In the genomic region with DNA sequence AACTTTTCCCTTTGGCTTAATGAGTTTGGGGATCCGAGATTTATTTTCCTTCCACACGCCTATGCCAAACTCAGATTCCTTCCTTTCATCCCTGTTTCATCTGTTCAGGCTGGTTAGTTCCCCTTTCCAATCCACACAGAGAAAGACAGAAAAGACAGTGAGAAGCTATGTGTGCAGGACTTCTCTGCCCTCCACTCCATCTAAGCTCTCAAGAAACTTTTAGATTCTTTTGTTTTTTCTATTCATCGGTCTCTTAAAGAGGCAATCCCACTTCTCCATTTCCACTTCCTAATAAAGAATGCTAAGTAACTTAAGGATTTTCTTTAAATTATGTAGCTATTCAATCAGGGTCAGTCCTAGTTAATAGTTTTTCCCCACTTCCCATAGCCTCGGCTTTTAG, we compare ENCODE assay signal across 8 cellular contexts. TPM values are rescaled to one million over a fixed set of nuclear protein-coding genes. Genes with fewer than 3 reads are reported as not detected.
A peak's percentile ranks its signal among the peaks of the same experiment; 100 is the strongest.
DNase-seq lines count a peak whose midpoint lies in the region; ATAC-seq and FAIRE-seq lines count a peak whose summit lies in the region.

No MANE protein-coding gene starts in this region.

- ATAC-seq in sciatic nerve, result no peak

- DNase-seq in activated T-cell treated with anti-CD3 and anti-CD28 coated beads, Interleukin-2, amount 50 U/mL, for 24 hours, result no peak
- no peak for DNase-seq in activated T-cell treated with anti-CD3 and anti-CD28 coated beads, Interleukin-2, amount 50 U/mL, for 48 hours
- DNase-seq in left kidney (ENCODE audit: low read depth, low spot score) (peak; percentile 47), sciatic nerve (ENCODE audit: low spot score) (no peak), RCC 7860 (ENCODE audit: low spot score) (no peak), NCI-H226 (no peak)

- peak overlapping the region; percentile 89 for H3K27ac ChIP-seq in thymus (ENCODE audit: low read depth)

- H3K4me3 Mint-ChIP-seq in activated T-cell treated with anti-CD3 and anti-CD28 coated beads, Interleukin-2, amount 50 U/mL, for 24 hours, result peak overlapping the region; percentile 90
- peak overlapping the region; percentile 96 for H3K4me3 Mint-ChIP-seq in activated naive CD8-positive, alpha-beta T cell

- H3K27me3 ChIP-seq in thymus (ENCODE audit: control insufficient read depth, insufficient read depth), result no peaks in the 10 kb centered on the region

- H3K9me3 ChIP-seq in thymus (ENCODE audit: control insufficient read depth), result no peaks in the 10 kb centered on the region

- H3K36me3 Mint-ChIP-seq in activated T-cell treated with anti-CD3 and anti-CD28 coated beads, Interleukin-2, amount 50 U/mL, for 24 hours (ENCODE audit: low read depth), result peaks cover 42% of the 10 kb centered on the region
- peaks cover 4% of the 10 kb centered on the region for H3K36me3 Mint-ChIP-seq in activated naive CD8-positive, alpha-beta T cell

- no peak for FAIRE-seq in RCC 7860 (lab: Jason Lieb, UNC)

- H3K4me1 ChIP-seq in thymus (ENCODE audit: control insufficient read depth, insufficient read depth, low read length), result peaks cover 12% of the 10 kb centered on the region

- peaks cover 50% of the 10 kb centered on the region for H3K4me1 Mint-ChIP-seq in activated T-cell treated with anti-CD3 and anti-CD28 coated beads, Interleukin-2, amount 50 U/mL, for 24 hours (ENCODE audit: low read depth)
- H3K4me1 Mint-ChIP-seq in activated naive CD8-positive, alpha-beta T cell (ENCODE audit: low read depth), result peaks cover 52% of the 10 kb centered on the region

- peak overlapping the region; percentile 96 for H3K27ac Mint-ChIP-seq in activated T-cell treated with anti-CD3 and anti-CD28 coated beads, Interleukin-2, amount 50 U/mL, for 24 hours
- H3K27ac Mint-ChIP-seq in activated naive CD8-positive, alpha-beta T cell, result peak overlapping the region; percentile 97

- H3K4me3 ChIP-seq in thymus (ENCODE audit: low read length), result peak overlapping the region; percentile 89

- H3K36me3 ChIP-seq in thymus (ENCODE audit: control insufficient read depth, insufficient read depth), result peaks cover 3% of the 10 kb centered on the region

- H3K27me3 Mint-ChIP-seq in activated T-cell treated with anti-CD3 and anti-CD28 coated beads, Interleukin-2, amount 50 U/mL, for 24 hours, result no peaks in the 10 kb centered on the region
- H3K27me3 Mint-ChIP-seq in activated naive CD8-positive, alpha-beta T cell, result no peaks in the 10 kb centered on the region

- intact Hi-C loops in sciatic nerve (cut with DNase I), result no loop called here

- H3K9me3 Mint-ChIP-seq in activated T-cell treated with anti-CD3 and anti-CD28 coated beads, Interleukin-2, amount 50 U/mL, for 24 hours, result no peaks in the 10 kb centered on the region
- no peaks in the 10 kb centered on the region for H3K9me3 Mint-ChIP-seq in activated naive CD8-positive, alpha-beta T cell (ENCODE audit: low read depth)

- 22% methylated on average over 4 of the region's 4 CpGs for WGBS in thymus

RNA-seq across cellular contexts. Expression of gene ITGA1, which starts 11.2 kb away (rescaled TPM):
- polyA plus RNA-seq in thymus, result 4.7 TPM
- total RNA-seq in sciatic nerve, result 104 TPM

RNA-seq across cellular contexts. Expression of gene PELO, which starts 11.2 kb away (rescaled TPM):
- polyA plus RNA-seq in thymus, result 6.0 TPM
- total RNA-seq in sciatic nerve, result 48.9 TPM
